Comparison of ENCODE assay signal across 8 cellular contexts in genomic region chr9:128067898-128068655, GRCh38. TPM values are rescaled to one million over a fixed set of nuclear protein-coding genes. Genes with fewer than 3 reads are reported as not detected.
DNase-seq lines count a peak whose midpoint lies in the region; TF ChIP-seq lines count a peak whose summit lies in the region.

SLC25A25 (plus strand) TSS chr9:128068232; CDS start chr9:128068320, 88 bp downstream.

- peaks cover 58% of the 10 kb centered on the region for H3K79me2 ChIP-seq in MM.1S (ENCODE audit: low read length)

- no peaks in the 10 kb centered on the region for H3K36me3 Mint-ChIP-seq in neural crest cell (ENCODE audit: low read depth)

- DNase-seq in ELR (ENCODE audit: low read depth) (peak; percentile 99), HAP-1 (ENCODE audit: low spot score in 2 of 2) (peak; percentile 99 to 100), MM.1S (peak; percentile 99), SIG-M5 (lab: John Stamatoyannopoulos, UW) (peak; percentile 94), activated gamma-delta T cell (lab: John Stamatoyannopoulos, UW) (peak; percentile 98), fibroblast of villous mesenchyme (ENCODE audit: low read depth) (peak; percentile 99), neural crest cell (ENCODE audit: low read depth, low spot score) (peak; percentile 100)

- H3K9ac ChIP-seq in MM.1S (ENCODE audit: low read length) = peak within 1 kb of the TSS; percentile 80
- peak within 1 kb of the TSS; percentile 99 for H3K9ac ChIP-seq in stomach smooth muscle (ENCODE audit: low read length in 2 of 2)

- peak within 1 kb of the TSS; percentile 96 for H3K4me2 ChIP-seq in MM.1S (ENCODE audit: low read depth, low read length)

- in situ Hi-C loops in HAP-1 (cut with MboI; ENCODE audit: low sequenced_read_pairs) = no loop called here

- H3K36me3 ChIP-seq in HAP-1 (replicated peaks) (no peaks in the 10 kb centered on the region), MM.1S (replicated peaks; ENCODE audit: insufficient read depth, low read length) (no peaks in the 10 kb centered on the region), stomach smooth muscle (ENCODE audit: control insufficient read depth in 2 of 2, insufficient read depth in 2 of 2, low read length in 2 of 2) (peaks cover 1 to 6% of the 10 kb centered on the region in 2 donors)

- H3K27me3 ChIP-seq in HAP-1 (ENCODE audit: low read depth) = no peaks in the 10 kb centered on the region
- no peaks in the 10 kb centered on the region for H3K27me3 ChIP-seq in MM.1S (replicated peaks; ENCODE audit: insufficient read depth, low read length)
- no peaks in the 10 kb centered on the region for H3K27me3 ChIP-seq in stomach smooth muscle (ENCODE audit: control insufficient read depth in 1 of 2, insufficient read depth in 2 of 2, low read length in 2 of 2)

- H3K27ac Mint-ChIP-seq in neural crest cell (ENCODE audit: unreplicated experiment) = no peak within 1 kb of the TSS

- peaks cover 35% of the 10 kb centered on the region for H3K4me1 Mint-ChIP-seq in neural crest cell

- H3K9me2 ChIP-seq in MM.1S (replicated peaks; ENCODE audit: insufficient read depth, low read length) = no peaks in the 10 kb centered on the region

- H3K9me3 ChIP-seq in HAP-1 = no peaks in the 10 kb centered on the region
- H3K9me3 ChIP-seq in MM.1S (replicated peaks; ENCODE audit: insufficient read depth, low read length) = no peaks in the 10 kb centered on the region
- no peaks in the 10 kb centered on the region for H3K9me3 ChIP-seq in stomach smooth muscle (ENCODE audit: control insufficient read depth in 2 of 2, low read length in 2 of 2)

- H3K4me3 ChIP-seq in HAP-1 (peak within 1 kb of the TSS; percentile 66), MM.1S (ENCODE audit: low read length) (peak within 1 kb of the TSS; percentile 98), fibroblast of villous mesenchyme (ENCODE audit: low read depth, low read length) (peak within 1 kb of the TSS; percentile 90), stomach smooth muscle (ENCODE audit: low read length in 2 of 2) (peak within 1 kb of the TSS; percentile 96 to 98)

- H4K20me1 ChIP-seq in MM.1S (ENCODE audit: insufficient read depth, low read length) = no peaks in the 10 kb centered on the region

- H3K4me1 ChIP-seq in HAP-1 (peaks cover 23% of the 10 kb centered on the region), MM.1S (ENCODE audit: low read length) (peaks cover 31% of the 10 kb centered on the region), stomach smooth muscle (ENCODE audit: control insufficient read depth, insufficient read depth, low read length) (peaks cover 48% of the 10 kb centered on the region)

- no peaks in the 10 kb centered on the region for H3K27me3 Mint-ChIP-seq in neural crest cell (ENCODE audit: low read depth)

- TF ChIP-seq CTCF in MM.1S (IDR thresholded peaks at IDR 0.05; ENCODE audit: low read length) (no peak), fibroblast of villous mesenchyme (IDR thresholded peaks at IDR 0.05; ENCODE audit: insufficient read depth, low read depth, low read length) (no peak), neural crest cell (conservative IDR thresholded peaks at IDR 0.05) (no peak)

- H3K4me3 Mint-ChIP-seq in neural crest cell = peak within 1 kb of the TSS; percentile 91

- H3F3A ChIP-seq in MM.1S (ENCODE audit: insufficient read depth, low read length) = peaks cover 42% of the 10 kb centered on the region

- H3K9me3 Mint-ChIP-seq in neural crest cell = no peaks in the 10 kb centered on the region

- H2AFZ ChIP-seq in MM.1S (ENCODE audit: low read length) = peak within 1 kb of the TSS; percentile 71

- H3K27ac ChIP-seq in MM.1S (ENCODE audit: low read length) (peak within 1 kb of the TSS; percentile 92), stomach smooth muscle (ENCODE audit: low read length) (peak within 1 kb of the TSS; percentile 99)

RNA-seq across cellular contexts. Expression of gene SLC25A25, which starts in this region (rescaled TPM):
- total RNA-seq in fibroblast of villous mesenchyme = 36.1 and 47.5 TPM in 2 replicates
- 13.9 and 16.8 TPM in 2 replicates for total RNA-seq in neural crest cell

Comparison
In these comparisons a context has a peak if more than half of its experiments do, and no peak if none do; other contexts are left out.
1. Peak in every context shown above with its lines: DNase-seq, H3K4me3 ChIP-seq and H3K27ac ChIP-seq.